Comparison of ENCODE assay signal across 12 cellular contexts in the genomic region with DNA sequence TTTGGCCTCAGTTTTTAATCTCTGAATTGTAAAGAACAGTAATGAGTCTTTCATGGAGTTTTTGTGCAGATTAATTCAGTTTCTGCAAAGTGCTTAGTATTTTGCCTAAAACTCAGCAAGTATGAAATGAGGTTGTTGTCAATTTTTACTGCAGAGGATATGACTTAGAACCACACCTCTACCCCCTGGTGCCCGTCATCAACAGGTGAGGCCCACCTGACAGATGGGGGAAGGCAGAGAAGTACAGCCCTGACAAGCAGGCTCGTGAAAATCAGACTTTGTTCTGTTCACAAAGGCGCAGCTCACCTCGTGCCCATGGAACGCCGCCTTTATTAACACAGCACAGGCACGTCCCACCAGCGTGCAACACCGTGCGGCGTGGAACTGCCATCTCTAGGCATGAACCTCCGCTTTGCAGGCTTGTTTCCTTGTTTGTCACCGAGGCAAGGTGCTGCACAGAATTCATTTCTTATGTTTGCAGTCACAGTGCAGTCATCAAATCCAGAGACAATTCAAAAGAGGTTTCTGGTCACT. TPM values are rescaled to one million over a fixed set of nuclear protein-coding genes. Genes with fewer than 3 reads are reported as not detected.
DNase-seq lines count a peak whose midpoint lies in the region; ATAC-seq and TF ChIP-seq lines count a peak whose summit lies in the region.
"Had no signal": no experiment of that assay in that cellular context is flagged by ENCODE, and none has a peak within 500 bp of the region (broad histone marks: within the 10 kb centered on the region; RNA-seq: fewer than 3 reads in every experiment).

No MANE protein-coding gene starts in this region.

- intact Hi-C loops in activated CD4-positive, alpha-beta T cell treated with anti-CD3 and anti-CD28 coated beads, Interleukin-2, amount 10 ng/mL, durations not matched to agents 24 days and 14 days (cut with micrococcal nuclease) = no loop called here

- no peaks in the 10 kb centered on the region for H3K27me3 ChIP-seq in foreskin keratinocyte
- H3K27me3 ChIP-seq: gastrocnemius medialis, right atrium auricular region had no signal

- peaks cover 6% of the 10 kb centered on the region for H3K9me3 Mint-ChIP-seq in activated CD4-positive, alpha-beta T cell treated with anti-CD3 and anti-CD28 coated beads, Interleukin-2, amount 10 ng/mL, durations not matched to agents 24 days and 14 days
- peaks cover 5% of the 10 kb centered on the region for H3K9me3 Mint-ChIP-seq in activated CD8-positive, alpha-beta T cell treated with anti-CD3 and anti-CD28 coated beads, Interleukin-2, amount 10 ng/mL, durations not matched to agents 7 days and 5 days (ENCODE audit: insufficient read depth)
- peaks cover 6 to 7% of the 10 kb centered on the region in 2 donors for H3K9me3 Mint-ChIP-seq in stimulated activated naive B cell treated with anti-CD40 and anti-IgM and Interleukin-4, amounts not matched to agents 10 μg/mL and 1 μg/mL and 100 μg/mL, for 72 hours

- H3K27ac Mint-ChIP-seq in activated CD4-positive, alpha-beta T cell treated with anti-CD3 and anti-CD28 coated beads, Interleukin-2, amount 10 ng/mL, durations not matched to agents 24 days and 14 days = no peak overlapping the region
- H3K27ac Mint-ChIP-seq in activated CD8-positive, alpha-beta T cell treated with anti-CD3 and anti-CD28 coated beads, Interleukin-2, amount 10 ng/mL, durations not matched to agents 7 days and 5 days = peak overlapping the region; percentile 41
- H3K27ac Mint-ChIP-seq in stimulated activated naive B cell treated with anti-CD40 and anti-IgM and Interleukin-4, amounts not matched to agents 10 μg/mL and 1 μg/mL and 100 μg/mL, for 72 hours = peak overlapping the region; percentile 88

- H3K4me1 ChIP-seq in foreskin keratinocyte = no peaks in the 10 kb centered on the region
- H3K4me1 ChIP-seq: A549, gastrocnemius medialis had no signal

- no peak for TF ChIP-seq CTCF in foreskin keratinocyte (conservative IDR thresholded peaks at IDR 0.05)

- ATAC-seq in activated CD8-positive, alpha-beta T cell treated with anti-CD3 and anti-CD28 coated beads, Interleukin-2, amount 10 ng/mL, durations not matched to agents 7 days and 5 days = no peak
- ATAC-seq in foreskin keratinocyte = peak; percentile 13
- no peak for ATAC-seq in stimulated activated naive B cell treated with anti-CD40 and anti-IgM and Interleukin-4, amounts not matched to agents 10 μg/mL and 1 μg/mL and 100 μg/mL, for 72 hours (replicated peaks)
- ATAC-seq: A549, gastrocnemius medialis had no signal

- peak overlapping the region; percentile 6 for H3K4me3 Mint-ChIP-seq in activated CD4-positive, alpha-beta T cell treated with anti-CD3 and anti-CD28 coated beads, Interleukin-2, amount 10 ng/mL, durations not matched to agents 24 days and 14 days
- H3K4me3 Mint-ChIP-seq in activated CD8-positive, alpha-beta T cell treated with anti-CD3 and anti-CD28 coated beads, Interleukin-2, amount 10 ng/mL, durations not matched to agents 7 days and 5 days = peak overlapping the region; percentile 42
- H3K4me3 Mint-ChIP-seq in stimulated activated naive B cell treated with anti-CD40 and anti-IgM and Interleukin-4, amounts not matched to agents 10 μg/mL and 1 μg/mL and 100 μg/mL, for 72 hours = peak overlapping the region in 1 of 2 donors; percentile 85

- CTCF ChIA-PET in activated CD8-positive, alpha-beta T cell treated with anti-CD3 and anti-CD28 coated beads, Interleukin-2, amount 10 ng/mL, durations not matched to agents 7 days and 5 days (lab: Charles Lee) = interaction anchor here (0.8 kb wide), 1 partner anchor 15 kb away, joined by 3 read pairs; no protein-coding TSS in a partner anchor

- H3K27me3 Mint-ChIP-seq in activated CD4-positive, alpha-beta T cell treated with anti-CD3 and anti-CD28 coated beads, Interleukin-2, amount 10 ng/mL, durations not matched to agents 24 days and 14 days = no peaks in the 10 kb centered on the region
- no peaks in the 10 kb centered on the region for H3K27me3 Mint-ChIP-seq in activated CD8-positive, alpha-beta T cell treated with anti-CD3 and anti-CD28 coated beads, Interleukin-2, amount 10 ng/mL, durations not matched to agents 7 days and 5 days (ENCODE audit: low read depth)
- H3K27me3 Mint-ChIP-seq in stimulated activated naive B cell treated with anti-CD40 and anti-IgM and Interleukin-4, amounts not matched to agents 10 μg/mL and 1 μg/mL and 100 μg/mL, for 72 hours = no peaks in the 10 kb centered on the region

- peaks cover 16% of the 10 kb centered on the region for H3K36me3 Mint-ChIP-seq in activated CD4-positive, alpha-beta T cell treated with anti-CD3 and anti-CD28 coated beads, Interleukin-2, amount 10 ng/mL, durations not matched to agents 24 days and 14 days (ENCODE audit: low read depth)
- H3K36me3 Mint-ChIP-seq in activated CD8-positive, alpha-beta T cell treated with anti-CD3 and anti-CD28 coated beads, Interleukin-2, amount 10 ng/mL, durations not matched to agents 7 days and 5 days (ENCODE audit: low read depth) = peaks cover 20% of the 10 kb centered on the region
- peaks cover 11 to 13% of the 10 kb centered on the region in 2 donors for H3K36me3 Mint-ChIP-seq in stimulated activated naive B cell treated with anti-CD40 and anti-IgM and Interleukin-4, amounts not matched to agents 10 μg/mL and 1 μg/mL and 100 μg/mL, for 72 hours

- POLR2A ChIA-PET in activated CD8-positive, alpha-beta T cell treated with anti-CD3 and anti-CD28 coated beads, Interleukin-2, amount 10 ng/mL, durations not matched to agents 7 days and 5 days (lab: Charles Lee) = interaction anchor here (1.7 kb wide), 1 partner anchor 13 kb away, joined by 7 read pairs; a partner anchor contains a TSS

- DNase-seq in activated CD4-positive, alpha-beta T cell treated with anti-CD3 and anti-CD28 coated beads, Interleukin-2, amount 10 ng/mL, durations not matched to agents 24 days and 14 days = peak; percentile 44
- DNase-seq in activated CD4-positive, alpha-beta T cell treated with anti-CD3 and anti-CD28 coated beads for 1 hour = no peak
- no peak for DNase-seq in activated CD8-positive, alpha-beta T cell treated with anti-CD3 and anti-CD28 coated beads, Interleukin-2, amount 10 ng/mL, durations not matched to agents 7 days and 5 days
- DNase-seq in foreskin keratinocyte (peak in 1 of 2 donors; percentile 7), LoVo (ENCODE audit: low spot score) (no peak), NCI-H1694 treated with DMSO at 0.1 percent for 48 hours (lab: John Stamatoyannopoulos, UW) (no peak)
- DNase-seq in stimulated activated naive B cell treated with anti-CD40 and anti-IgM and Interleukin-4, amounts not matched to agents 10 μg/mL and 1 μg/mL and 100 μg/mL, for 72 hours = no peak
- DNase-seq in activated effector memory CD4-positive, alpha-beta T cell treated with anti-CD3 and anti-CD28 coated beads, Interleukin-2, amount 50 U/mL, for 16 hours = no peak
- DNase-seq: activated CD4-positive, alpha-beta T cell treated with anti-CD3 and anti-CD28 coated beads, Interleukin-2, amount 50 U/mL, for 4 hours; gastrocnemius medialis had no signal

- H3K27ac ChIP-seq in foreskin keratinocyte = peak overlapping the region; percentile 79
- H3K27ac ChIP-seq: A549 had no signal

- H3K4me1 Mint-ChIP-seq in activated CD4-positive, alpha-beta T cell treated with anti-CD3 and anti-CD28 coated beads, Interleukin-2, amount 10 ng/mL, durations not matched to agents 24 days and 14 days = peaks cover 6% of the 10 kb centered on the region
- peaks cover 7% of the 10 kb centered on the region for H3K4me1 Mint-ChIP-seq in activated CD8-positive, alpha-beta T cell treated with anti-CD3 and anti-CD28 coated beads, Interleukin-2, amount 10 ng/mL, durations not matched to agents 7 days and 5 days (ENCODE audit: low read depth)
- H3K4me1 Mint-ChIP-seq in stimulated activated naive B cell treated with anti-CD40 and anti-IgM and Interleukin-4, amounts not matched to agents 10 μg/mL and 1 μg/mL and 100 μg/mL, for 72 hours = peaks cover 6 to 27% of the 10 kb centered on the region in 2 donors

RNA-seq across cellular contexts. Expression of a gene that starts 13.3 kb away (rescaled TPM):
- total RNA-seq in activated CD4-positive, alpha-beta T cell treated with anti-CD3 and anti-CD28 coated beads, Interleukin-2, amount 10 ng/mL, durations not matched to agents 24 days and 14 days = 8.7 and 9.7 TPM in 2 replicates
- total RNA-seq in activated CD8-positive, alpha-beta T cell treated with anti-CD3 and anti-CD28 coated beads, Interleukin-2, amount 10 ng/mL, durations not matched to agents 7 days and 5 days = 10 to 100 TPM; 16.1 to 18.1 TPM
- total RNA-seq in foreskin keratinocyte = 10.3 and 12.1 TPM in 2 replicates
- 3.7 and 4.3 TPM in 2 replicates for polyA plus RNA-seq in foreskin keratinocyte

RNA-seq across cellular contexts. Expression of a gene that starts 22.6 kb away (rescaled TPM):
- total RNA-seq in activated CD4-positive, alpha-beta T cell treated with anti-CD3 and anti-CD28 coated beads, Interleukin-2, amount 10 ng/mL, durations not matched to agents 24 days and 14 days = 0.09 and 0.12 TPM in 2 replicates
- under 1 TPM; 0.26 to 0.81 TPM for total RNA-seq in activated CD8-positive, alpha-beta T cell treated with anti-CD3 and anti-CD28 coated beads, Interleukin-2, amount 10 ng/mL, durations not matched to agents 7 days and 5 days
- total RNA-seq in foreskin keratinocyte = not detected in 2 replicates
- polyA plus RNA-seq in foreskin keratinocyte = 0.04 TPM in 1 of 2 replicates, not detected in the other
